Comparison of ENCODE assay signal across 8 cellular contexts in the genomic region with DNA sequence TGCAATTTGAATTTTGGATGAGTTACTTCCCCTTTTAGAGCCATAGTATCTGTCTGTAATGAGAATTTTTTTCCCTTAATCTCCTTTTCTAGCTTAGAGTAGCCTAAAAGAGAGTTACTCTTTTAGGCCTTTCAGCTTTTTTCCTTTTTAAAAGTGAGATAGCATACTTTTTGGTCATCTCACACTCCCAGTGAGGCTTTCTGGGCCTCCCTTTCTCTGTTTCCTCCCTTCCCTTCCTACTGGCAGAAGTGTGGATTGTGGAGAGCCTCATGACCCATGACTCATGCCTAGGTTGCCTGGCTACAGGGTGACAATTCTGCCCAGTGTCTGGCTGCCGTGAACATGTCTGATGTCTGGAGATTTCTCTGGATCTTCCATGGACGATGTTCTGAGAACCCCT. TPM values are rescaled to one million over a fixed set of nuclear protein-coding genes. Genes with fewer than 3 reads are reported as not detected.
DNase-seq lines count a peak whose midpoint lies in the region; ATAC-seq, FAIRE-seq and TF ChIP-seq lines count a peak whose summit lies in the region.

No MANE protein-coding gene starts in this region.

- no peak overlapping the region for H3K4me3 Mint-ChIP-seq in neural crest cell

- FAIRE-seq in frontal cortex (lab: Jason Lieb, UNC), result no peak

- H3K27me3 Mint-ChIP-seq in neural crest cell (ENCODE audit: low read depth), result peaks cover 3% of the 10 kb centered on the region

- peak overlapping the region; percentile 61 for H3K27ac Mint-ChIP-seq in neural crest cell (ENCODE audit: unreplicated experiment)

- no peak overlapping the region for H3K4me3 ChIP-seq in epithelial cell of esophagus (ENCODE audit: low read length)

- no peaks in the 10 kb centered on the region for H3K36me3 Mint-ChIP-seq in neural crest cell (ENCODE audit: low read depth)

- H3K4me1 Mint-ChIP-seq in neural crest cell, result peaks cover 13% of the 10 kb centered on the region

- H3K9me3 Mint-ChIP-seq in neural crest cell, result no peaks in the 10 kb centered on the region

- TF ChIP-seq CTCF in epithelial cell of esophagus (IDR thresholded peaks at IDR 0.05; ENCODE audit: insufficient read depth, low read depth, low read length, missing control alignments) (no peak), neural crest cell (conservative IDR thresholded peaks at IDR 0.05) (no peak), omental fat pad (IDR thresholded peaks at IDR 0.05) (no peak)

- peak; percentile 71 to 75 for DNase-seq in AML-193 (lab: John Stamatoyannopoulos, UW)
- DNase-seq in NCI-H226, result peak; percentile 51
- peak; percentile 88 for DNase-seq in epithelial cell of esophagus (ENCODE audit: low read depth)
- no peak for DNase-seq in neural crest cell (ENCODE audit: low read depth, low spot score)
- no peak for DNase-seq in omental fat pad (ENCODE audit: low spot score)
- no peak for DNase-seq in frontal cortex (ENCODE audit: low spot score in 2 of 2)
- no peak for DNase-seq in stimulated activated CD4-positive, alpha-beta T cell treated with anti-CD3 and anti-CD28 coated beads, Interleukin-4, amount 100 ng/mL, for 1 hour

- ATAC-seq in omental fat pad (ENCODE audit: low FRiP score) (no peak), HG03342 (IDR thresholded peaks at IDR 0.05; ENCODE audit: unreplicated experiment) (no peak)

RNA-seq across cellular contexts. Expression of a gene that starts 15.2 kb away (rescaled TPM):
- not detected in 2 replicates for total RNA-seq in neural crest cell
- total RNA-seq in omental fat pad, result 1 to 10 TPM in 1 of 4 donors, not detected in 3; 4.3 TPM
- 0.41 TPM for total RNA-seq in frontal cortex

RNA-seq across cellular contexts. Expression of a gene that starts 37.2 kb away (rescaled TPM):
- total RNA-seq in neural crest cell, result not detected in 2 replicates
- not detected for total RNA-seq in omental fat pad
- total RNA-seq in frontal cortex, result not detected

RNA-seq across cellular contexts. Expression of a gene that starts 44.5 kb away (rescaled TPM):
- total RNA-seq in neural crest cell (not detected in 2 replicates), omental fat pad (not detected), frontal cortex (not detected)

RNA-seq across cellular contexts. Expression of a gene that starts 55.2 kb away (rescaled TPM):
- total RNA-seq in neural crest cell (not detected in 2 replicates), omental fat pad (not detected), frontal cortex (not detected)

Comparison
In these comparisons a context has a peak if more than half of its experiments do, and no peak if none do; other contexts are left out.
1. DNase-seq: peak in AML-193 (2 of 2), NCI-H226 (single experiment) and epithelial cell of esophagus (single experiment); none in neural crest cell (single experiment), omental fat pad (single experiment), frontal cortex (0 of 2) and stimulated activated CD4-positive, alpha-beta T cell treated with anti-CD3 and anti-CD28 coated beads, Interleukin-4, amount 100 ng/mL, for 1 hour (single experiment).